In genomic region chr22:42084874-42085273, GRCh38 we compare ENCODE assay signal across 15 cellular contexts. TPM values are rescaled to one million over a fixed set of nuclear protein-coding genes. Genes with fewer than 3 reads are reported as not detected.
A peak's percentile ranks its signal among the peaks of the same experiment; 100 is the strongest.
DNase-seq lines count a peak whose midpoint lies in the region; ATAC-seq and TF ChIP-seq lines count a peak whose summit lies in the region.
"Had no signal": no experiment of that assay in that cellular context is flagged by ENCODE, and none has a peak within 500 bp of the region (broad histone marks: within the 10 kb centered on the region; RNA-seq: fewer than 3 reads in every experiment).

No MANE protein-coding gene starts in this region.

- H3K4me1 Mint-ChIP-seq in activated T-cell treated with anti-CD3 and anti-CD28 coated beads, Interleukin-2, amount 50 U/mL, for 24 hours (ENCODE audit: low read depth) = peaks cover 47% of the 10 kb centered on the region
- H3K4me1 Mint-ChIP-seq in activated T-cell treated with anti-CD3 and anti-CD28 coated beads, Interleukin-2, amount 50 U/mL, for 72 hours (ENCODE audit: low read depth) = peaks cover 36% of the 10 kb centered on the region
- H3K4me1 Mint-ChIP-seq in T-helper 17 cell = peaks cover 26% of the 10 kb centered on the region
- H3K4me1 Mint-ChIP-seq in dendritic cell treated with granulocyte-macrophage colony-stimulating factor and Interleukin-4, amounts not matched to agents 40 ng/mL and 50 ng/mL, for 4 days (ENCODE audit: low read depth) = peaks cover 42% of the 10 kb centered on the region

- no peak overlapping the region for H3K27ac ChIP-seq in suprapubic skin
- H3K27ac ChIP-seq: BLaER1 treated with 17β-estradiol and CSF1 and Interleukin-3, amounts not matched to agents 10 nM and 100 nM; GM23248; HL-60 had no signal

- peak overlapping the region; percentile 57 for H3K27ac Mint-ChIP-seq in activated T-cell treated with anti-CD3 and anti-CD28 coated beads, Interleukin-2, amount 50 U/mL, for 24 hours
- H3K27ac Mint-ChIP-seq in activated T-cell treated with anti-CD3 and anti-CD28 coated beads, Interleukin-2, amount 50 U/mL, for 72 hours = no peak overlapping the region
- peak overlapping the region; percentile 70 for H3K27ac Mint-ChIP-seq in T-helper 17 cell
- H3K27ac Mint-ChIP-seq in dendritic cell treated with granulocyte-macrophage colony-stimulating factor and Interleukin-4, amounts not matched to agents 40 ng/mL and 50 ng/mL, for 4 days = peak overlapping the region; percentile 1

- H3K4me3 Mint-ChIP-seq in activated T-cell treated with anti-CD3 and anti-CD28 coated beads, Interleukin-2, amount 50 U/mL, for 24 hours = no peak overlapping the region
- H3K4me3 Mint-ChIP-seq in activated T-cell treated with anti-CD3 and anti-CD28 coated beads, Interleukin-2, amount 50 U/mL, for 72 hours = no peak overlapping the region
- no peak overlapping the region for H3K4me3 Mint-ChIP-seq in T-helper 17 cell
- no peak overlapping the region for H3K4me3 Mint-ChIP-seq in dendritic cell treated with granulocyte-macrophage colony-stimulating factor and Interleukin-4, amounts not matched to agents 40 ng/mL and 50 ng/mL, for 4 days

- no peaks in the 10 kb centered on the region for H3K27me3 ChIP-seq in suprapubic skin
- H3K27me3 ChIP-seq: BLaER1 treated with 17β-estradiol and CSF1 and Interleukin-3, amounts not matched to agents 10 nM and 100 nM had no signal

- no peak overlapping the region for H3K4me3 ChIP-seq in suprapubic skin
- H3K4me3 ChIP-seq: BLaER1 treated with 17β-estradiol and CSF1 and Interleukin-3, amounts not matched to agents 10 nM and 100 nM; GM23248 had no signal

- no peak for TF ChIP-seq EP300 in suprapubic skin (IDR thresholded peaks at IDR 0.05)

- 98% methylated on average over 8 of the region's 8 CpGs for WGBS in suprapubic skin

- TF ChIP-seq POLR2A in suprapubic skin (IDR thresholded peaks at IDR 0.05) = no peak

- intact Hi-C loops in dendritic cell treated with granulocyte-macrophage colony-stimulating factor and Interleukin-4, amounts not matched to agents 40 ng/mL and 50 ng/mL, for 4 days (cut with micrococcal nuclease) = no loop called here

- peaks cover 79% of the 10 kb centered on the region for H3K36me3 Mint-ChIP-seq in activated T-cell treated with anti-CD3 and anti-CD28 coated beads, Interleukin-2, amount 50 U/mL, for 24 hours (ENCODE audit: low read depth)
- peaks cover 14 to 43% of the 10 kb centered on the region in 2 donors for H3K36me3 Mint-ChIP-seq in activated T-cell treated with anti-CD3 and anti-CD28 coated beads, Interleukin-2, amount 50 U/mL, for 72 hours (ENCODE audit: insufficient read depth in 2 of 2)
- H3K36me3 Mint-ChIP-seq in T-helper 17 cell (ENCODE audit: low read depth) = peaks cover 5% of the 10 kb centered on the region
- H3K36me3 Mint-ChIP-seq in dendritic cell treated with granulocyte-macrophage colony-stimulating factor and Interleukin-4, amounts not matched to agents 40 ng/mL and 50 ng/mL, for 4 days (ENCODE audit: low read depth) = peaks cover 78% of the 10 kb centered on the region

- TF ChIP-seq CTCF in suprapubic skin (IDR thresholded peaks at IDR 0.05) = no peak

- no peaks in the 10 kb centered on the region for H3K9me3 Mint-ChIP-seq in activated T-cell treated with anti-CD3 and anti-CD28 coated beads, Interleukin-2, amount 50 U/mL, for 24 hours
- no peaks in the 10 kb centered on the region for H3K9me3 Mint-ChIP-seq in activated T-cell treated with anti-CD3 and anti-CD28 coated beads, Interleukin-2, amount 50 U/mL, for 72 hours
- no peaks in the 10 kb centered on the region for H3K9me3 Mint-ChIP-seq in dendritic cell treated with granulocyte-macrophage colony-stimulating factor and Interleukin-4, amounts not matched to agents 40 ng/mL and 50 ng/mL, for 4 days
- H3K9me3 Mint-ChIP-seq: CD4-positive, CD25-positive, alpha-beta regulatory T cell had no signal

- H3K27me3 Mint-ChIP-seq in activated T-cell treated with anti-CD3 and anti-CD28 coated beads, Interleukin-2, amount 50 U/mL, for 24 hours = no peaks in the 10 kb centered on the region
- no peaks in the 10 kb centered on the region for H3K27me3 Mint-ChIP-seq in activated T-cell treated with anti-CD3 and anti-CD28 coated beads, Interleukin-2, amount 50 U/mL, for 72 hours (ENCODE audit: low read depth)
- no peaks in the 10 kb centered on the region for H3K27me3 Mint-ChIP-seq in T-helper 17 cell
- no peaks in the 10 kb centered on the region for H3K27me3 Mint-ChIP-seq in dendritic cell treated with granulocyte-macrophage colony-stimulating factor and Interleukin-4, amounts not matched to agents 40 ng/mL and 50 ng/mL, for 4 days

- peaks cover 44% of the 10 kb centered on the region for H3K36me3 ChIP-seq in suprapubic skin

- ATAC-seq in activated T-cell treated with anti-CD3 and anti-CD28 coated beads, Interleukin-2, amount 50 U/mL, for 72 hours (replicated peaks in 1 of 2) = no peak
- ATAC-seq in T-helper 17 cell = no peak
- no peak for ATAC-seq in stimulated activated naive CD8-positive, alpha-beta T cell treated with anti-CD3 and anti-CD28 coated beads, Interleukin-15, Interleukin-2, amounts not matched to agents 100 U/mL and 50 U/mL, for 24 hours
- ATAC-seq: HCT116 had no signal

- H3K9me3 ChIP-seq in T-helper 17 cell (ENCODE audit: control insufficient read depth, low read length, poor library complexity, severe bottlenecking) = no peaks in the 10 kb centered on the region
- no peaks in the 10 kb centered on the region for H3K9me3 ChIP-seq in suprapubic skin

- peaks cover 30% of the 10 kb centered on the region for H3K4me1 ChIP-seq in suprapubic skin

- no peak for DNase-seq in activated T-cell treated with anti-CD3 and anti-CD28 coated beads, Interleukin-2, amount 50 U/mL, for 24 hours
- DNase-seq in activated T-cell treated with anti-CD3 and anti-CD28 coated beads, Interleukin-2, amount 50 U/mL, for 72 hours = no peak
- DNase-seq in T-helper 17 cell = no peak
- DNase-seq in suprapubic skin (ENCODE audit: low spot score in 2 of 2) = peak; percentile 40 to 65
- DNase-seq in stimulated activated naive CD8-positive, alpha-beta T cell treated with anti-CD3 and anti-CD28 coated beads, Interleukin-15, Interleukin-2, amounts not matched to agents 100 U/mL and 50 U/mL, for 24 hours = no peak
- DNase-seq in NCI-H1436 treated with DMSO at 0.1 percent for 48 hours (lab: John Stamatoyannopoulos, UW) = no peak
- DNase-seq: ACHN; Calu3; CD4-positive, CD25-positive, alpha-beta regulatory T cell; DMS 273 treated with DMSO at 0.1 percent for 48 hours; GM23248 had no signal

RNA-seq across cellular contexts. Expression of gene SMDT1, which starts 5.4 kb away (rescaled TPM):
- 100 to 1,000 TPM; 103 to 105 TPM for total RNA-seq in activated T-cell treated with anti-CD3 and anti-CD28 coated beads, Interleukin-2, amount 50 U/mL, for 72 hours
- total RNA-seq in T-helper 17 cell = 10 to 100 TPM; 43.7 to 96.1 TPM
- total RNA-seq in suprapubic skin = 10 to 100 TPM; 11.8 to 18.6 (median 12.8) TPM

RNA-seq across cellular contexts. Expression of gene NDUFA6, which starts 5.7 kb away (rescaled TPM):
- total RNA-seq in activated T-cell treated with anti-CD3 and anti-CD28 coated beads, Interleukin-2, amount 50 U/mL, for 72 hours = 10 to 100 TPM; 87.8 to 91.7 TPM
- total RNA-seq in T-helper 17 cell (10 to 100 TPM; 47.6 to 59.1 TPM), suprapubic skin (10 to 100 TPM; 40.2 to 62.1 (median 48.0) TPM)

RNA-seq across cellular contexts. Expression of gene PHETA2, which starts 10.8 kb away (rescaled TPM):
- total RNA-seq in activated T-cell treated with anti-CD3 and anti-CD28 coated beads, Interleukin-2, amount 50 U/mL, for 72 hours = 1 to 10 TPM; 2.4 to 3.8 TPM
- total RNA-seq in T-helper 17 cell (1 to 10 TPM in 1 of 2 donors, under 1 TPM in 1; 0.90 to 2.1 TPM), suprapubic skin (10 to 100 TPM in 1 of 4 donors, 1 to 10 TPM in 3; 7.1 to 11.4 (median 8.0) TPM)

RNA-seq across cellular contexts. Expression of gene NAGA, which starts 14.3 kb away (rescaled TPM):
- 10 to 100 TPM; 18.6 to 27.5 TPM for total RNA-seq in activated T-cell treated with anti-CD3 and anti-CD28 coated beads, Interleukin-2, amount 50 U/mL, for 72 hours
- 10 to 100 TPM in 1 of 2 donors, 1 to 10 TPM in 1; 9.1 to 10.6 TPM for total RNA-seq in T-helper 17 cell
- 10 to 100 TPM; 20.9 to 25.9 (median 22.2) TPM for total RNA-seq in suprapubic skin

RNA-seq across cellular contexts. Expression of gene CYP2D6, which starts 45.7 kb away (rescaled TPM):
- 1 to 10 TPM; 6.6 to 6.8 TPM for total RNA-seq in activated T-cell treated with anti-CD3 and anti-CD28 coated beads, Interleukin-2, amount 50 U/mL, for 72 hours
- 1 to 10 TPM; 5.9 to 9.6 TPM for total RNA-seq in T-helper 17 cell
- total RNA-seq in suprapubic skin = 1 to 10 TPM in 3 of 4 donors, under 1 TPM in 1; 0.72 to 4.7 (median 2.0) TPM
- total RNA-seq: GM23248 had no signal

Comparison
In these comparisons a context has a peak if more than half of its experiments do, and no peak if none do; other contexts are left out.
1. DNase-seq: peak in suprapubic skin (2 of 2); none in activated T-cell treated with anti-CD3 and anti-CD28 coated beads, Interleukin-2, amount 50 U/mL, for 24 hours (single experiment), activated T-cell treated with anti-CD3 and anti-CD28 coated beads, Interleukin-2, amount 50 U/mL, for 72 hours (0 of 2), T-helper 17 cell (0 of 3), stimulated activated naive CD8-positive, alpha-beta T cell treated with anti-CD3 and anti-CD28 coated beads, Interleukin-15, Interleukin-2, amounts not matched to agents 100 U/mL and 50 U/mL, for 24 hours (single experiment) and NCI-H1436 treated with DMSO at 0.1 percent for 48 hours (single experiment).